17 cellular contexts compared by ENCODE assay signal in genomic region chr6:22064558-22064957, GRCh38.
DNase-seq lines count a peak whose midpoint lies in the region; ATAC-seq and TF ChIP-seq lines count a peak whose summit lies in the region.
"Had no signal": no experiment of that assay in that cellular context is flagged by ENCODE, and none has a peak within 500 bp of the region (broad histone marks: within the 10 kb centered on the region; RNA-seq: fewer than 3 reads in every experiment).

No MANE protein-coding gene starts in this region.

- no peaks in the 10 kb centered on the region for H3K9me3 ChIP-seq in OCI-LY1 (ENCODE audit: low read length)

- no peaks in the 10 kb centered on the region for H3K27me3 Mint-ChIP-seq in T-helper 2 cell treated with Interferon-gamma antibody and Interleukin-4, amounts not matched to agents 5 μg/mL and 100 μg/mL, for 36 hours (ENCODE audit: low read depth)
- H3K27me3 Mint-ChIP-seq: CD4-positive, CD25-positive, alpha-beta regulatory T cell had no signal

- H3K4me1 Mint-ChIP-seq in T-helper 2 cell treated with Interferon-gamma antibody and Interleukin-4, amounts not matched to agents 5 μg/mL and 100 μg/mL, for 36 hours (ENCODE audit: low read depth) = peaks cover 54% of the 10 kb centered on the region

- H4K20me1 ChIP-seq in OCI-LY1 (ENCODE audit: insufficient read depth, low read length) = no peaks in the 10 kb centered on the region

- peaks cover 76% of the 10 kb centered on the region for H3K4me1 ChIP-seq in OCI-LY1 (ENCODE audit: insufficient read depth, low read length, severe bottlenecking)

- H3F3A ChIP-seq in OCI-LY1 (ENCODE audit: insufficient read depth, low read length) = no peaks in the 10 kb centered on the region

- no peak overlapping the region for H3K4me2 ChIP-seq in OCI-LY1 (ENCODE audit: low read length)

- peak; percentile 48 for DNase-seq in GM06990 (ENCODE audit: extremely low read depth, insufficient read length)
- no peak for DNase-seq in GM13977 (ENCODE audit: low spot score)
- DNase-seq in T-helper 2 cell treated with Interferon-gamma antibody and Interleukin-4, amounts not matched to agents 5 μg/mL and 100 μg/mL, for 36 hours (ENCODE audit: low spot score) = no peak
- DNase-seq: AML-193; CD4-positive, CD25-positive, alpha-beta regulatory T cell; DMS53; GOT3; NCI-H1048; NCI-H146; NCI-H226; T-cell had no signal

- H3K4me3 ChIP-seq in GM06990 (replicated peaks; ENCODE audit: low read depth, low read length) (no peak overlapping the region), OCI-LY1 (ENCODE audit: low read depth, low read length, poor library complexity, severe bottlenecking) (no peak overlapping the region)
- H3K4me3 ChIP-seq: SK-N-MC had no signal

- TF ChIP-seq CTCF in GM06990 (IDR thresholded peaks at IDR 0.05; ENCODE audit: insufficient read depth, low read length, poor library complexity, severe bottlenecking) = no peak
- TF ChIP-seq CTCF in OCI-LY1 (IDR thresholded peaks at IDR 0.05; ENCODE audit: low read length) = no peak
- no peak for TF ChIP-seq CTCF in GM13977 (IDR thresholded peaks at IDR 0.05; ENCODE audit: extremely low read depth, insufficient read depth, missing control alignments)

- H3K9me2 ChIP-seq in OCI-LY1 (ENCODE audit: low read depth, low read length) = no peaks in the 10 kb centered on the region

- no peaks in the 10 kb centered on the region for H3K36me3 Mint-ChIP-seq in T-helper 2 cell treated with Interferon-gamma antibody and Interleukin-4, amounts not matched to agents 5 μg/mL and 100 μg/mL, for 36 hours (ENCODE audit: low read depth)
- H3K36me3 Mint-ChIP-seq: CD4-positive, CD25-positive, alpha-beta regulatory T cell; T-cell had no signal

- in situ Hi-C loops in GM13977 (cut with MboI; ENCODE audit: low pct_unique_long_range_greater_than_20kb, low sequenced_read_pairs, unreplicated experiment) = no loop called here

- H3K4me3 Mint-ChIP-seq in T-helper 2 cell treated with Interferon-gamma antibody and Interleukin-4, amounts not matched to agents 5 μg/mL and 100 μg/mL, for 36 hours = no peak overlapping the region
- H3K4me3 Mint-ChIP-seq: CD4-positive, CD25-positive, alpha-beta regulatory T cell; T-cell had no signal

- H3K36me3 ChIP-seq in GM06990 (ENCODE audit: control insufficient read depth, insufficient read depth, low read length) (no peaks in the 10 kb centered on the region), OCI-LY1 (ENCODE audit: insufficient read depth, low read length) (no peaks in the 10 kb centered on the region)

- peak overlapping the region; percentile 88 for H3K27ac ChIP-seq in OCI-LY1 (ENCODE audit: low read depth, low read length, poor library complexity, severe bottlenecking)
- H3K27ac ChIP-seq: SK-N-MC had no signal

- H3K79me2 ChIP-seq in OCI-LY1 (ENCODE audit: insufficient read depth, low read length) = no peaks in the 10 kb centered on the region

- H3K9me3 Mint-ChIP-seq in T-helper 2 cell treated with Interferon-gamma antibody and Interleukin-4, amounts not matched to agents 5 μg/mL and 100 μg/mL, for 36 hours = peaks cover 5% of the 10 kb centered on the region
- H3K9me3 Mint-ChIP-seq: T-cell had no signal

- no peak overlapping the region for H3K9ac ChIP-seq in OCI-LY1 (ENCODE audit: low read length)

- H3K27me3 ChIP-seq in GM06990 (replicated peaks; ENCODE audit: control insufficient read depth, insufficient read depth, low read length) (no peaks in the 10 kb centered on the region), OCI-LY1 (ENCODE audit: insufficient read depth, low read length) (no peaks in the 10 kb centered on the region)

- H3K27ac Mint-ChIP-seq in T-helper 2 cell treated with Interferon-gamma antibody and Interleukin-4, amounts not matched to agents 5 μg/mL and 100 μg/mL, for 36 hours = no peak overlapping the region
- H3K27ac Mint-ChIP-seq: CD4-positive, CD25-positive, alpha-beta regulatory T cell; T-cell had no signal

- H2AFZ ChIP-seq in OCI-LY1 (ENCODE audit: low read length) = 0 out of 2 replicates have a peak overlapping the region, but pooled peaks have one; percentile 24

- ATAC-seq in GM18868 (IDR thresholded peaks at IDR 0.05; ENCODE audit: unreplicated experiment) (peak; percentile 22), HG02884 (IDR thresholded peaks at IDR 0.05; ENCODE audit: unreplicated experiment) (peak; percentile 32), GM21529 (IDR thresholded peaks at IDR 0.05; ENCODE audit: unreplicated experiment) (no peak)
- ATAC-seq: Right ventricle myocardium inferior, T-cell had no signal
